In genomic region chr1:26110731-26111529, GRCh38 we compare ENCODE assay signal across 8 cellular contexts. TPM values are rescaled to one million over a fixed set of nuclear protein-coding genes. Genes with fewer than 3 reads are reported as not detected.
A peak's percentile ranks its signal among the peaks of the same experiment; 100 is the strongest.
DNase-seq lines count a peak whose midpoint lies in the region; ATAC-seq and TF ChIP-seq lines count a peak whose summit lies in the region.

No MANE protein-coding gene starts in this region.

- no peaks in the 10 kb centered on the region for H3K27me3 Mint-ChIP-seq in activated CD4-positive, alpha-beta T cell treated with anti-CD3 and anti-CD28 coated beads, Interleukin-2, amount 10 ng/mL, durations not matched to agents 7 days and 5 days
- H3K27me3 Mint-ChIP-seq in dendritic cell treated with granulocyte-macrophage colony-stimulating factor and Interleukin-4, amounts not matched to agents 40 ng/mL and 50 ng/mL, for 4 days, result peaks cover 2% of the 10 kb centered on the region

- CTCF ChIA-PET in AG04449 (lab: Yijun Ruan, JAX), result interaction anchor here (1.0 to 14.0 kb wide), 5 partner anchors 10 to 54 kb away, joined by 4 to 360 read pairs (median 14); no protein-coding TSS in a partner anchor
- CTCF ChIA-PET in activated CD4-positive, alpha-beta T cell treated with anti-CD3 and anti-CD28 coated beads, Interleukin-2, amount 10 ng/mL, durations not matched to agents 7 days and 5 days (lab: Charles Lee), result interaction anchor here (1.0 to 2.5 kb wide), 4 partner anchors 10 to 59 kb away, joined by 3 to 8 read pairs (median 4); partner anchors contain the start of gene ZNF593

- peaks cover 8% of the 10 kb centered on the region for H3K36me3 Mint-ChIP-seq in activated CD4-positive, alpha-beta T cell treated with anti-CD3 and anti-CD28 coated beads, Interleukin-2, amount 10 ng/mL, durations not matched to agents 7 days and 5 days (ENCODE audit: low read depth)
- H3K36me3 Mint-ChIP-seq in dendritic cell treated with granulocyte-macrophage colony-stimulating factor and Interleukin-4, amounts not matched to agents 40 ng/mL and 50 ng/mL, for 4 days (ENCODE audit: low read depth), result peaks cover 43% of the 10 kb centered on the region

- DNase-seq in AG04449 (ENCODE audit: low read depth, low spot score), result no peak
- DNase-seq in NCI-H345 treated with DMSO at 0.1 percent for 48 hours (lab: John Stamatoyannopoulos, UW; ENCODE audit: unreplicated experiment), result peak; percentile 37
- peak; percentile 81 for DNase-seq in activated CD4-positive, alpha-beta T cell treated with anti-CD3 and anti-CD28 coated beads, Interleukin-2, amount 10 ng/mL, durations not matched to agents 7 days and 5 days
- DNase-seq in lower leg skin (ENCODE audit: low spot score in 2 of 2), result peak; percentile 60 to 95
- peak; percentile 63 to 65 for DNase-seq in stimulated activated CD4-positive, alpha-beta T cell treated with anti-CD3 and anti-CD28 coated beads, Interleukin-4, amount 100 ng/mL, for 48 hours (ENCODE audit: low read depth in 2 of 2)

- ATAC-seq in GM18867 (IDR thresholded peaks at IDR 0.05; ENCODE audit: unreplicated experiment) (peak; percentile 51), HG03066 (IDR thresholded peaks at IDR 0.05; ENCODE audit: low read depth, unreplicated experiment) (peak; percentile 47)

- peaks cover 35% of the 10 kb centered on the region for H3K4me1 Mint-ChIP-seq in activated CD4-positive, alpha-beta T cell treated with anti-CD3 and anti-CD28 coated beads, Interleukin-2, amount 10 ng/mL, durations not matched to agents 7 days and 5 days
- H3K4me1 Mint-ChIP-seq in dendritic cell treated with granulocyte-macrophage colony-stimulating factor and Interleukin-4, amounts not matched to agents 40 ng/mL and 50 ng/mL, for 4 days (ENCODE audit: low read depth), result peaks cover 10% of the 10 kb centered on the region

- 0% methylated on average over 26 to 35 of the region's 85 CpGs for WGBS in lower leg skin, 2 donors

- H3K4me3 ChIP-seq in AG04449 (ENCODE audit: low read depth, low read length) (peak overlapping the region; percentile 97), lower leg skin (ENCODE audit: low read depth, poor library complexity, severe bottlenecking) (peak overlapping the region; percentile 92)

- TF ChIP-seq CTCF in AG04449 (IDR thresholded peaks at IDR 0.05; ENCODE audit: insufficient read depth, low read length, missing control alignments) (no peak), lower leg skin (IDR thresholded peaks at IDR 0.05) (no peak)

- H3K27ac Mint-ChIP-seq in activated CD4-positive, alpha-beta T cell treated with anti-CD3 and anti-CD28 coated beads, Interleukin-2, amount 10 ng/mL, durations not matched to agents 7 days and 5 days, result peak overlapping the region; percentile 85
- peak overlapping the region; percentile 88 for H3K27ac Mint-ChIP-seq in dendritic cell treated with granulocyte-macrophage colony-stimulating factor and Interleukin-4, amounts not matched to agents 40 ng/mL and 50 ng/mL, for 4 days

- POLR2A ChIA-PET in AG04449 (lab: Yijun Ruan, JAX), result interaction anchor here (1.0 to 1.1 kb wide), 3 partner anchors 8 to 59 kb away, joined by 3 to 9 read pairs (median 4); partner anchors contain the start of gene ZNF593
- POLR2A ChIA-PET in activated CD4-positive, alpha-beta T cell treated with anti-CD3 and anti-CD28 coated beads, Interleukin-2, amount 10 ng/mL, durations not matched to agents 7 days and 5 days (lab: Charles Lee), result interaction anchor here (0.8 to 1.9 kb wide), 3 partner anchors 13 to 28 kb away, joined by 4 to 9 read pairs (median 8); no protein-coding TSS in a partner anchor

- intact Hi-C loops in dendritic cell treated with granulocyte-macrophage colony-stimulating factor and Interleukin-4, amounts not matched to agents 40 ng/mL and 50 ng/mL, for 4 days (cut with micrococcal nuclease), result no loop called here
- intact Hi-C loops in lower leg skin (cut with DNase I; ENCODE audit: low total_unique reads), result no loop called here

- H3K9me3 Mint-ChIP-seq in activated CD4-positive, alpha-beta T cell treated with anti-CD3 and anti-CD28 coated beads, Interleukin-2, amount 10 ng/mL, durations not matched to agents 7 days and 5 days, result no peaks in the 10 kb centered on the region
- H3K9me3 Mint-ChIP-seq in dendritic cell treated with granulocyte-macrophage colony-stimulating factor and Interleukin-4, amounts not matched to agents 40 ng/mL and 50 ng/mL, for 4 days, result no peaks in the 10 kb centered on the region

- no peak for TF ChIP-seq POLR2A in lower leg skin (IDR thresholded peaks at IDR 0.05)

- H3K4me3 Mint-ChIP-seq in activated CD4-positive, alpha-beta T cell treated with anti-CD3 and anti-CD28 coated beads, Interleukin-2, amount 10 ng/mL, durations not matched to agents 7 days and 5 days, result peak overlapping the region; percentile 83
- peak overlapping the region; percentile 95 for H3K4me3 Mint-ChIP-seq in dendritic cell treated with granulocyte-macrophage colony-stimulating factor and Interleukin-4, amounts not matched to agents 40 ng/mL and 50 ng/mL, for 4 days

RNA-seq across cellular contexts. Expression of gene PDIK1L, which starts 0.7 kb away (rescaled TPM):
- total RNA-seq in activated CD4-positive, alpha-beta T cell treated with anti-CD3 and anti-CD28 coated beads, Interleukin-2, amount 10 ng/mL, durations not matched to agents 7 days and 5 days, result 10 to 100 TPM; 21.0 to 25.8 TPM
- total RNA-seq in lower leg skin, result 10 to 100 TPM; 14.0 to 16.7 (median 14.4) TPM

RNA-seq across cellular contexts. Expression of gene TRIM63, which starts 43.5 kb away (rescaled TPM):
- under 1 TPM; 0.10 TPM for total RNA-seq in activated CD4-positive, alpha-beta T cell treated with anti-CD3 and anti-CD28 coated beads, Interleukin-2, amount 10 ng/mL, durations not matched to agents 7 days and 5 days
- 1 to 10 TPM in 3 of 4 donors, under 1 TPM in 1; 0.21 to 2.5 (median 2.1) TPM for total RNA-seq in lower leg skin

RNA-seq across cellular contexts. Expression of gene FAM110D, which starts 47.9 kb away (rescaled TPM):
- not detected for total RNA-seq in activated CD4-positive, alpha-beta T cell treated with anti-CD3 and anti-CD28 coated beads, Interleukin-2, amount 10 ng/mL, durations not matched to agents 7 days and 5 days
- 1 to 10 TPM in 3 of 4 donors, under 1 TPM in 1; 0.57 to 9.1 (median 3.2) TPM for total RNA-seq in lower leg skin

RNA-seq across cellular contexts. Expression of gene C1orf232, which starts 57.8 kb away (rescaled TPM):
- not detected for total RNA-seq in activated CD4-positive, alpha-beta T cell treated with anti-CD3 and anti-CD28 coated beads, Interleukin-2, amount 10 ng/mL, durations not matched to agents 7 days and 5 days
- total RNA-seq in lower leg skin, result not detected

RNA-seq across cellular contexts. Expression of gene ZNF593, which starts 58.8 kb away (rescaled TPM):
- 10 to 100 TPM; 27.3 to 28.6 TPM for total RNA-seq in activated CD4-positive, alpha-beta T cell treated with anti-CD3 and anti-CD28 coated beads, Interleukin-2, amount 10 ng/mL, durations not matched to agents 7 days and 5 days
- 10 to 100 TPM; 17.4 to 49.3 (median 31.4) TPM for total RNA-seq in lower leg skin
